Comparison of ENCODE assay signal across 21 cellular contexts in the genomic region with DNA sequence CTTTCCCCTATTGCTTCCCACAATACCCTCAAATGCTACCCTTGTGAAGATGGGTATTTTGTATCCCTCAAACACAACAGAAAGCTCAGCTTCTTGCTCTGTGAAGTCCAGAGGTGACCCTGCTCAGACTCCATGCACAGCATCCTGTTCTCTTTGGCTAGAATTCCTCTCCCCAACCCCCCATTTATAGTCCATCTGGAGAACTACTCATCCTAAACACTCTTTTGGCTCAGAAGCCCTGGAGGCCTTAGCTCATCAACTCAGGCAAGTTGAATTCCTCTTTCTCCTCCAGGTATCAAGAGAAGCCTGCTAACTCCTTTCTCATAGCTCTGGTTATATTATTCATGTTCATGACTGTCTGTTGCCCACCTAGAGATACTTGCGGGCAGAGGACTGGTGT. TPM values are rescaled to one million over a fixed set of nuclear protein-coding genes. Genes with fewer than 3 reads are reported as not detected.
DNase-seq lines count a peak whose midpoint lies in the region; ATAC-seq, FAIRE-seq and TF ChIP-seq lines count a peak whose summit lies in the region.
"Had no signal": no experiment of that assay in that cellular context is flagged by ENCODE, and none has a peak within 500 bp of the region (broad histone marks: within the 10 kb centered on the region; RNA-seq: fewer than 3 reads in every experiment).

No MANE protein-coding gene starts in this region.

- H3K4me3 ChIP-seq in HepG2 (replicated peaks in 1 of 3; ENCODE audit: insufficient read depth in 1 of 3, low read depth in 2 of 3, low read length in 3 of 3) = no peak overlapping the region
- H3K4me3 ChIP-seq: A549; BLaER1 treated with 17β-estradiol and CSF1 and Interleukin-3, amounts not matched to agents 10 nM and 100 nM; GM12878; GM23338 had no signal

- 40% methylated on average over 1 of the region's 1 CpG for WGBS in HepG2 (ENCODE audit: low lambda C conversion rate)

- no peak overlapping the region for H3K4me2 ChIP-seq in HepG2 (ENCODE audit: low read depth, low read length)
- H3K4me2 ChIP-seq: A549; BLaER1 treated with 17β-estradiol and CSF1 and Interleukin-3, amounts not matched to agents 10 nM and 100 nM; GM23338 had no signal

- no peak overlapping the region for H3K27ac ChIP-seq in HepG2 (ENCODE audit: extremely low read length, insufficient read depth, low read length)
- H3K27ac ChIP-seq: A549; BLaER1 treated with 17β-estradiol and CSF1 and Interleukin-3, amounts not matched to agents 10 nM and 100 nM had no signal

- POLR2A ChIA-PET in HepG2 (lab: Yijun Ruan, JAX) = no interaction called here

- no peak for TF ChIP-seq EP300 in HepG2 (IDR thresholded peaks at IDR 0.05; ENCODE audit: low read depth in 2 of 2, low read length in 2 of 2)
- no peak for TF ChIP-seq EP300 in HepG2 (CRISPR knock-in tag; IDR thresholded peaks at IDR 0.05; ENCODE audit: borderline replicate concordance)

- H3K79me2 ChIP-seq in HepG2 (ENCODE audit: insufficient read depth, low read length) = no peaks in the 10 kb centered on the region

- TF ChIP-seq RAD21 in HepG2 (CRISPR knock-in tag; IDR thresholded peaks at IDR 0.05) = no peak

- BruUV-seq in HepG2 (replicated peaks; lab: Mats Ljungman, UMichigan) = no TSS peak

- no peak for ATAC-seq in HepG2
- ATAC-seq: GM12878 had no signal

- H3K4me1 ChIP-seq in HepG2 (ENCODE audit: insufficient read depth, low read length) = no peaks in the 10 kb centered on the region
- H3K4me1 ChIP-seq: A549, BE2C had no signal

- no peaks in the 10 kb centered on the region for H3K36me3 ChIP-seq in HepG2 (replicated peaks in 1 of 2; ENCODE audit: control insufficient read depth in 1 of 2, insufficient read depth in 2 of 2, low read length in 2 of 2)
- H3K36me3 ChIP-seq: BE2C; BLaER1 treated with 17β-estradiol and CSF1 and Interleukin-3, amounts not matched to agents 10 nM and 100 nM had no signal

- CTCF ChIA-PET in HepG2 (lab: Yijun Ruan, JAX; ENCODE audit: low intra/inter-chr PET ratio, low total read pairs) = interaction anchor here (1.7 to 2.4 kb wide), 3 partner anchors 111 to 542 kb away, joined by 6 to 11 read pairs (median 8); no protein-coding TSS in a partner anchor

- TF ChIP-seq CTCF in HepG2 (CRISPR knock-in tag; IDR thresholded peaks at IDR 0.05) = no peak

- H4K20me1 ChIP-seq in HepG2 (ENCODE audit: insufficient read depth, low read length) = no peaks in the 10 kb centered on the region
- H4K20me1 ChIP-seq: BLaER1 treated with 17β-estradiol and CSF1 and Interleukin-3, amounts not matched to agents 10 nM and 100 nM had no signal

- no peaks in the 10 kb centered on the region for H3K27me3 ChIP-seq in HepG2 (ENCODE audit: control insufficient read depth in 1 of 2, insufficient read depth in 2 of 2, low read length in 2 of 2)
- H3K27me3 ChIP-seq: BE2C; BLaER1 treated with 17β-estradiol and CSF1 and Interleukin-3, amounts not matched to agents 10 nM and 100 nM had no signal

- in situ Hi-C loops in HepG2 (cut with HindIII; ENCODE audit: extremely low pct_ligation_motif_present, low pct_unique_long_range_greater_than_20kb) = loop anchor here (5.0 to 25.0 kb wide), 3 partner anchors 114 to 552 kb away; no protein-coding TSS in a partner anchor

- FAIRE-seq in HepG2 (lab: Jason Lieb, UNC) = no peak
- FAIRE-seq: A549, GM12878, GM19239 had no signal

- peak; percentile 10 to 28 for DNase-seq in NCI-H524 (lab: John Stamatoyannopoulos, UW)
- DNase-seq in NCI-H524 treated with DMSO at 0.1 percent for 48 hours (lab: John Stamatoyannopoulos, UW) = no peak
- DNase-seq in cerebellar cortex (ENCODE audit: low spot score) = peak; percentile 63
- peak; percentile 6 for DNase-seq in pons (ENCODE audit: low spot score)
- no peak for DNase-seq in HepG2 (ENCODE audit: low spot score)
- DNase-seq in GM19240 (ENCODE audit: insufficient read length, low spot score) = no peak
- DNase-seq: 8988T; AML-193; BE2C; CD4-positive, alpha-beta T cell; CD8-positive, alpha-beta memory T cell; DMS153; DND-41; GDM1; H9 had no signal

- no peak overlapping the region for H3K9ac ChIP-seq in HepG2 (ENCODE audit: insufficient read depth, low read depth, low read length)
- H3K9ac ChIP-seq: BLaER1 treated with 17β-estradiol and CSF1 and Interleukin-3, amounts not matched to agents 10 nM and 100 nM had no signal

- intact Hi-C loops in HepG2 (cut with micrococcal nuclease; ENCODE audit: unreplicated experiment) = loop anchor here (1.0 to 2.0 kb wide), 3 partner anchors 110 to 418 kb away; no protein-coding TSS in a partner anchor

- TF ChIP-seq POLR2A in HepG2 (IDR thresholded peaks at IDR 0.05; ENCODE audit: insufficient read depth in 1 of 2, low read depth in 2 of 2, low read length in 2 of 2) = no peak

- H2AFZ ChIP-seq in HepG2 (ENCODE audit: low read length) = no peak overlapping the region
- H2AFZ ChIP-seq: GM23338 had no signal

- H3K9me3 ChIP-seq in HepG2 (ENCODE audit: low read length) = no peaks in the 10 kb centered on the region
- H3K9me3 ChIP-seq: A549; BE2C; BLaER1 treated with 17β-estradiol and CSF1 and Interleukin-3, amounts not matched to agents 10 nM and 100 nM had no signal

TF ChIP-seq in HepG2, 621 proteins besides CTCF, POLR2A, EP300 and RAD21 (continues in another document):
- TF ChIP-seq CCAR2 (optimal IDR thresholded peaks at IDR 0.05; ENCODE audit: low read depth, low read length) (no peak), ZFP36L2 (CRISPR knock-in tag; IDR thresholded peaks at IDR 0.05) (no peak), CENPBD1 (CRISPR knock-in tag; IDR thresholded peaks at IDR 0.05; ENCODE audit: borderline replicate concordance, low read depth) (no peak)

RNA-seq across cellular contexts. Expression of gene GASK1A, which starts 18.3 kb away (rescaled TPM):
- not detected in 2 replicates for total RNA-seq in HepG2 (2016; rRNA removed; fragmentation: Illumina TruSeq; extraction: Trizol)
- total RNA-seq in HepG2 (2016; cell fraction: cytosol; rRNA removed; fragmentation: Illumina TruSeq; extraction: Trizol; ENCODE audit: low read depth) = not detected in 2 replicates
- not detected in 2 replicates for total RNA-seq in HepG2 (2016; cell fraction: insoluble cytoplasmic fraction; rRNA removed; fragmentation: Illumina TruSeq; extraction: Trizol)
- total RNA-seq in HepG2 (2016; cell fraction: membrane; rRNA removed; fragmentation: Illumina TruSeq; extraction: Trizol) = not detected in 2 replicates
- total RNA-seq in HepG2 (2016; cell fraction: nucleus; rRNA removed; fragmentation: Illumina TruSeq; extraction: Trizol) = not detected in 2 replicates
- not detected in 2 replicates for polyA plus RNA-seq in HepG2 (2011; rRNA removed)
- not detected in 2 replicates for polyA plus RNA-seq in HepG2 (2011; cell fraction: cytosol; rRNA removed)
- not detected in 2 replicates for polyA plus RNA-seq in HepG2 (2011; cell fraction: nucleus; rRNA removed)
- polyA plus RNA-seq in HepG2 (2012) = not detected in 2 replicates
- polyA plus RNA-seq in HepG2 (2016; cell fraction: cytosol; fragmentation: Illumina TruSeq; extraction: Trizol; ENCODE audit: low read depth) = not detected in 2 replicates
- polyA plus RNA-seq in HepG2 (2016; cell fraction: insoluble cytoplasmic fraction; fragmentation: Illumina TruSeq; extraction: Trizol; ENCODE audit: low read depth) = not detected in 2 replicates
- polyA plus RNA-seq in HepG2 (2016; cell fraction: membrane; fragmentation: Illumina TruSeq; extraction: Trizol; ENCODE audit: low read depth) = not detected in 2 replicates
- polyA plus RNA-seq in HepG2 (2016; cell fraction: nucleus; fragmentation: Illumina TruSeq; extraction: Trizol; ENCODE audit: insufficient read depth, low read depth) = not detected in 2 replicates
- not detected in 2 replicates for polyA minus RNA-seq in HepG2 (2011; rRNA and poly(A)+ RNA removed; ENCODE audit: low replicate concordance)
- not detected in 2 replicates for polyA minus RNA-seq in HepG2 (2011; cell fraction: cytosol; rRNA and poly(A)+ RNA removed)
- polyA minus RNA-seq in HepG2 (2011; cell fraction: nucleus; rRNA and poly(A)+ RNA removed) = not detected in 2 replicates
- total RNA-seq: CD8-positive, alpha-beta memory T cell had no signal
- polyA plus RNA-seq: A549; CD14-positive monocyte; CD8-positive, alpha-beta memory T cell; GM12878 had no signal

RNA-seq across cellular contexts. Expression of gene ZNF662, which starts 54.8 kb away (rescaled TPM):
- total RNA-seq in HepG2 (2016; rRNA removed; fragmentation: Illumina TruSeq; extraction: Trizol) = not detected in 2 replicates
- not detected in 2 replicates for total RNA-seq in HepG2 (2016; cell fraction: cytosol; rRNA removed; fragmentation: Illumina TruSeq; extraction: Trizol; ENCODE audit: low read depth)
- 0.02 TPM in 1 of 2 replicates, not detected in the other for total RNA-seq in HepG2 (2016; cell fraction: insoluble cytoplasmic fraction; rRNA removed; fragmentation: Illumina TruSeq; extraction: Trizol)
- total RNA-seq in HepG2 (2016; cell fraction: membrane; rRNA removed; fragmentation: Illumina TruSeq; extraction: Trizol) = not detected in 2 replicates
- not detected in 2 replicates for total RNA-seq in HepG2 (2016; cell fraction: nucleus; rRNA removed; fragmentation: Illumina TruSeq; extraction: Trizol)
- polyA plus RNA-seq in HepG2 (2011; rRNA removed) = 0.05 TPM in 1 of 2 replicates, not detected in the other
- not detected in 2 replicates for polyA plus RNA-seq in HepG2 (2011; cell fraction: cytosol; rRNA removed)
- not detected in 2 replicates for polyA plus RNA-seq in HepG2 (2011; cell fraction: nucleus; rRNA removed)
- not detected in 2 replicates for polyA plus RNA-seq in HepG2 (2012)
- not detected in 2 replicates for polyA plus RNA-seq in HepG2 (2016; cell fraction: cytosol; fragmentation: Illumina TruSeq; extraction: Trizol; ENCODE audit: low read depth)
- polyA plus RNA-seq in HepG2 (2016; cell fraction: insoluble cytoplasmic fraction; fragmentation: Illumina TruSeq; extraction: Trizol; ENCODE audit: low read depth) = not detected in 2 replicates
- polyA plus RNA-seq in HepG2 (2016; cell fraction: membrane; fragmentation: Illumina TruSeq; extraction: Trizol; ENCODE audit: low read depth) = not detected in 2 replicates
- polyA plus RNA-seq in HepG2 (2016; cell fraction: nucleus; fragmentation: Illumina TruSeq; extraction: Trizol; ENCODE audit: insufficient read depth, low read depth) = not detected in 2 replicates
- polyA minus RNA-seq in HepG2 (2011; rRNA and poly(A)+ RNA removed; ENCODE audit: low replicate concordance) = not detected in 2 replicates
- polyA minus RNA-seq in HepG2 (2011; cell fraction: cytosol; rRNA and poly(A)+ RNA removed) = not detected in 2 replicates
- 0.26 and 0.50 TPM in 2 replicates for polyA minus RNA-seq in HepG2 (2011; cell fraction: nucleus; rRNA and poly(A)+ RNA removed)
- total RNA-seq: GM12878, H9 had no signal
- polyA plus RNA-seq: A549; CD14-positive monocyte; CD8-positive, alpha-beta memory T cell; GM12878 had no signal

Comparison
In these comparisons a context has a peak if more than half of its experiments do, and no peak if none do; other contexts are left out.
1. DNase-seq: peak in NCI-H524 (2 of 2), cerebellar cortex (single experiment) and pons (single experiment); none in NCI-H524 treated with DMSO at 0.1 percent for 48 hours (single experiment), HepG2 (single experiment) and GM19240 (single experiment).